ENCODE assay signal across 14 cellular contexts in genomic region chr1:88763649-88764406, GRCh38.
DNase-seq lines count a peak whose midpoint lies in the region; ATAC-seq, FAIRE-seq and TF ChIP-seq lines count a peak whose summit lies in the region.
"Had no signal": no experiment of that assay in that cellular context is flagged by ENCODE, and none has a peak within 500 bp of the region (broad histone marks: within the 10 kb centered on the region; RNA-seq: fewer than 3 reads in every experiment).

No MANE protein-coding gene starts in this region.

- TF ChIP-seq CTCF in AG04449 (IDR thresholded peaks at IDR 0.05; ENCODE audit: insufficient read depth, low read length, missing control alignments): no peak

- DNase-seq in AG04449 (ENCODE audit: low read depth, low spot score) (peak; percentile 45), HCEC 1CT (peak; percentile 55), astrocyte of the hippocampus (ENCODE audit: low read depth, low spot score) (peak; percentile 46), kidney glomerular epithelial cell (lab: John Stamatoyannopoulos, UW) (peak; percentile 82), NCI-H526 (lab: John Stamatoyannopoulos, UW) (no peak), GM12891 (ENCODE audit: insufficient read length, low spot score) (no peak), T-helper 9 cell (no peak)
- DNase-seq: activated CD8-positive, alpha-beta memory T cell treated with anti-CD3 and anti-CD28 coated beads for 24 hours; DMS53; mesendoderm; NCI-H2227 treated with DMSO at 0.1 percent for 48 hours had no signal

- ATAC-seq in GM21381 (IDR thresholded peaks at IDR 0.05; ENCODE audit: unreplicated experiment): no peak

- CTCF ChIA-PET in AG04449 (lab: Yijun Ruan, JAX): interaction anchor here (0.7 to 1.7 kb wide), 4 partner anchors 10 to 115 kb away, joined by 4 to 5 read pairs (median 4); no protein-coding TSS in a partner anchor

- no peak overlapping the region for H3K4me3 ChIP-seq in AG04449 (ENCODE audit: low read depth, low read length)
- H3K4me3 ChIP-seq: cardiac muscle cell, SK-N-MC had no signal

- POLR2A ChIA-PET in AG04449 (lab: Yijun Ruan, JAX): interaction anchor here (0.5 kb wide), 1 partner anchor 43 kb away, joined by 3 read pairs; no protein-coding TSS in a partner anchor

- TF ChIP-seq POLR2A in GM12891 (IDR thresholded peaks at IDR 0.05; ENCODE audit: low read depth, low read length): no peak

- no peak for FAIRE-seq in GM12891 (lab: Jason Lieb, UNC)

TF ChIP-seq in GM12891, 5 proteins besides CTCF, POLR2A, EP300 and RAD21:
- TF ChIP-seq SPI1 (IDR thresholded peaks at IDR 0.05; ENCODE audit: low read depth, low read length): no peak
- no peak for TF ChIP-seq POU2F2 (IDR thresholded peaks at IDR 0.05; ENCODE audit: low read depth, low read length)
- TF ChIP-seq TAF1 (IDR thresholded peaks at IDR 0.05; ENCODE audit: low read depth, low read length): no peak
- no peak for TF ChIP-seq POLR2AphosphoS5 (IDR thresholded peaks at IDR 0.05; ENCODE audit: low read depth, low read length)
- TF ChIP-seq PAX5 (IDR thresholded peaks at IDR 0.05; ENCODE audit: insufficient read depth, low read length, severe bottlenecking): no peak

Comparison
In these comparisons a context has a peak if more than half of its experiments do, and no peak if none do; other contexts are left out.
1. DNase-seq: peak in AG04449 (single experiment), HCEC 1CT (single experiment), astrocyte of the hippocampus (single experiment) and kidney glomerular epithelial cell (single experiment); none in NCI-H526 (0 of 2), GM12891 (single experiment) and T-helper 9 cell (single experiment).